1 cellular context compared by ENCODE assay signal in the genomic region with DNA sequence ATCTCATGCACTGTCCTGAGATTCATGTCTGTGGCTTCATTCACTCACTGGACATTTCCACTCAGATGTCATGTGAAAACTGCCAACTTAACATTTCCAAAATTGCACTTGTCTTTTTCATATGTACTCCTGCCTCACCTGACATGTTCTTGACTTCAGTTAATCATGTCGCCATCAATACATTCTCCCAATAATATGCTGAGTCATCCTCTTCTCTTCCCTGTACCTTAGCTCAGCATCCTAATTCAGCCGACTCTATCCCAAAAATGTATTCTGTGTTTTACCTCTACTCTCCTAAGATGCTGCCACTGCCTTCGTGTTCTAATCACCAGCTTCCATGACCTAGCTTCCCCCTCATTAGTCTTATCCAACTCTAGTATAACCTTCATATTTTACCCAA.
TF ChIP-seq lines count a peak whose summit lies in the region.

No MANE protein-coding gene starts in this region.

TF ChIP-seq in K562, 482 proteins besides CTCF, POLR2A, EP300 and RAD21 (continued from another document):
- TF ChIP-seq, protein P1, sequence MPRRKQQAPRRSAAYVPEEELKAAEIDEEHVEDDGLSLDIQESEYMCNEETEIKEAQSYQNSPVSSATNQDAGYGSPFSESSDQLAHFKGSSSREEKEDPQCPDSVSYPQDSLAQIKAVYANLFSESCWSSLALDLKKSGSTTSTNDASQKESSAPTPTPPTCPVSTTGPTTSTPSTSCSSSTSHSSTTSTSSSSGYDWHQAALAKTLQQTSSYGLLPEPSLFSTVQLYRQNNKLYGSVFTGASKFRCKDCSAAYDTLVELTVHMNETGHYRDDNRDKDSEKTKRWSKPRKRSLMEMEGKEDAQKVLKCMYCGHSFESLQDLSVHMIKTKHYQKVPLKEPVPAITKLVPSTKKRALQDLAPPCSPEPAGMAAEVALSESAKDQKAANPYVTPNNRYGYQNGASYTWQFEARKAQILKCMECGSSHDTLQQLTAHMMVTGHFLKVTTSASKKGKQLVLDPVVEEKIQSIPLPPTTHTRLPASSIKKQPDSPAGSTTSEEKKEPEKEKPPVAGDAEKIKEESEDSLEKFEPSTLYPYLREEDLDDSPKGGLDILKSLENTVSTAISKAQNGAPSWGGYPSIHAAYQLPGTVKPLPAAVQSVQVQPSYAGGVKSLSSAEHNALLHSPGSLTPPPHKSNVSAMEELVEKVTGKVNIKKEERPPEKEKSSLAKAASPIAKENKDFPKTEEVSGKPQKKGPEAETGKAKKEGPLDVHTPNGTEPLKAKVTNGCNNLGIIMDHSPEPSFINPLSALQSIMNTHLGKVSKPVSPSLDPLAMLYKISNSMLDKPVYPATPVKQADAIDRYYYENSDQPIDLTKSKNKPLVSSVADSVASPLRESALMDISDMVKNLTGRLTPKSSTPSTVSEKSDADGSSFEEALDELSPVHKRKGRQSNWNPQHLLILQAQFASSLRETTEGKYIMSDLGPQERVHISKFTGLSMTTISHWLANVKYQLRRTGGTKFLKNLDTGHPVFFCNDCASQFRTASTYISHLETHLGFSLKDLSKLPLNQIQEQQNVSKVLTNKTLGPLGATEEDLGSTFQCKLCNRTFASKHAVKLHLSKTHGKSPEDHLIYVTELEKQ (CRISPR knock-in tag; IDR thresholded peaks at IDR 0.05): no peak
- TF ChIP-seq CHCHD3 (CRISPR knock-in tag; IDR thresholded peaks at IDR 0.05) (no peak), CC2D1A (IDR thresholded peaks at IDR 0.05) (no peak), ERF (CRISPR knock-in tag; IDR thresholded peaks at IDR 0.05) (no peak)
- TF ChIP-seq, protein P2, sequence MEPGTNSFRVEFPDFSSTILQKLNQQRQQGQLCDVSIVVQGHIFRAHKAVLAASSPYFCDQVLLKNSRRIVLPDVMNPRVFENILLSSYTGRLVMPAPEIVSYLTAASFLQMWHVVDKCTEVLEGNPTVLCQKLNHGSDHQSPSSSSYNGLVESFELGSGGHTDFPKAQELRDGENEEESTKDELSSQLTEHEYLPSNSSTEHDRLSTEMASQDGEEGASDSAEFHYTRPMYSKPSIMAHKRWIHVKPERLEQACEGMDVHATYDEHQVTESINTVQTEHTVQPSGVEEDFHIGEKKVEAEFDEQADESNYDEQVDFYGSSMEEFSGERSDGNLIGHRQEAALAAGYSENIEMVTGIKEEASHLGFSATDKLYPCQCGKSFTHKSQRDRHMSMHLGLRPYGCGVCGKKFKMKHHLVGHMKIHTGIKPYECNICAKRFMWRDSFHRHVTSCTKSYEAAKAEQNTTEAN (CRISPR knock-in tag; IDR thresholded peaks at IDR 0.05): no peak
- TF ChIP-seq, protein P3, sequence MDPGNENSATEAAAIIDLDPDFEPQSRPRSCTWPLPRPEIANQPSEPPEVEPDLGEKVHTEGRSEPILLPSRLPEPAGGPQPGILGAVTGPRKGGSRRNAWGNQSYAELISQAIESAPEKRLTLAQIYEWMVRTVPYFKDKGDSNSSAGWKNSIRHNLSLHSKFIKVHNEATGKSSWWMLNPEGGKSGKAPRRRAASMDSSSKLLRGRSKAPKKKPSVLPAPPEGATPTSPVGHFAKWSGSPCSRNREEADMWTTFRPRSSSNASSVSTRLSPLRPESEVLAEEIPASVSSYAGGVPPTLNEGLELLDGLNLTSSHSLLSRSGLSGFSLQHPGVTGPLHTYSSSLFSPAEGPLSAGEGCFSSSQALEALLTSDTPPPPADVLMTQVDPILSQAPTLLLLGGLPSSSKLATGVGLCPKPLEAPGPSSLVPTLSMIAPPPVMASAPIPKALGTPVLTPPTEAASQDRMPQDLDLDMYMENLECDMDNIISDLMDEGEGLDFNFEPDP (CRISPR knock-in tag; IDR thresholded peaks at IDR 0.05): no peak
